8 cellular contexts compared by ENCODE assay signal in genomic region chr19:45646345-45646698, GRCh38. TPM values are rescaled to one million over a fixed set of nuclear protein-coding genes. Genes with fewer than 3 reads are reported as not detected.
A peak's percentile ranks its signal among the peaks of the same experiment; 100 is the strongest.
DNase-seq lines count a peak whose midpoint lies in the region; ATAC-seq and TF ChIP-seq lines count a peak whose summit lies in the region.
"Had no signal": no experiment of that assay in that cellular context is flagged by ENCODE, and none has a peak within 500 bp of the region (broad histone marks: within the 10 kb centered on the region; RNA-seq: fewer than 3 reads in every experiment).

No MANE protein-coding gene starts in this region.

- TF ChIP-seq RAD21 in HCT116 (IDR thresholded peaks at IDR 0.05; ENCODE audit: low read depth) = no peak

- peak overlapping the region; percentile 40 for H3K27ac ChIP-seq in HCT116 (ENCODE audit: low read depth, low read length)
- no peak overlapping the region for H3K27ac ChIP-seq in effector memory CD4-positive, alpha-beta T cell (ENCODE audit: insufficient read depth, low read length, poor library complexity, severe bottlenecking)

- H3K4me3 ChIP-seq in HCT116 (replicated peaks in 1 of 2; ENCODE audit: low read depth in 1 of 2, low read length in 2 of 2) (peak overlapping the region; percentile 3 to 57; a peak in 3 of 4 replicates), skeletal muscle cell (ENCODE audit: low read depth, low read length) (peak overlapping the region; percentile 56)
- peak overlapping the region; percentile 53 for H3K4me3 ChIP-seq in effector memory CD4-positive, alpha-beta T cell (ENCODE audit: insufficient read depth, low read depth, low read length, poor library complexity, severe bottlenecking)
- H3K4me3 ChIP-seq: mucosa of descending colon had no signal

- no peak for DNase-seq in HCT116 (ENCODE audit: low read depth, low spot score)
- DNase-seq in effector memory CD4-positive, alpha-beta T cell = no peak
- DNase-seq in skeletal muscle cell (ENCODE audit: low read depth) = no peak
- no peak for DNase-seq in NK-92 (lab: John Stamatoyannopoulos, UW; ENCODE audit: unreplicated experiment)
- DNase-seq in NCI-H345 (lab: John Stamatoyannopoulos, UW) = no peak
- no peak for DNase-seq in occipital lobe (lab: John Stamatoyannopoulos, UW)

- POLR2A ChIA-PET in HCT116 (lab: Charles Lee) = interaction anchor here (1.0 to 1.3 kb wide), 8 partner anchors 17 to 179 kb away, joined by 3 to 5 read pairs (median 4); partner anchors contain the start of genes FOSB, QPCTL and SNRPD2

- no peaks in the 10 kb centered on the region for H3K9me3 ChIP-seq in HCT116 (ENCODE audit: control insufficient read depth in 1 of 2, insufficient read depth in 1 of 2, low read depth in 1 of 2, low read length in 2 of 2)
- H3K9me3 ChIP-seq in effector memory CD4-positive, alpha-beta T cell (ENCODE audit: control insufficient read depth, low read length) = no peaks in the 10 kb centered on the region
- H3K9me3 ChIP-seq: mucosa of descending colon had no signal

- peak overlapping the region; percentile 38 for H3K9ac ChIP-seq in HCT116 (ENCODE audit: low read length)

- no peaks in the 10 kb centered on the region for H3K9me2 ChIP-seq in HCT116 (ENCODE audit: insufficient read depth)

- no peaks in the 10 kb centered on the region for H4K20me1 ChIP-seq in HCT116 (ENCODE audit: insufficient read depth)

- BruUV-seq in HCT116 (replicated peaks; lab: Mats Ljungman, UMichigan) = no TSS peak

- no peak for TF ChIP-seq CTCF in HCT116 (IDR thresholded peaks at IDR 0.05 in 2 of 3, conservative IDR thresholded peaks at IDR 0.05 in 1 of 3; ENCODE audit: borderline replicate concordance in 1 of 3, insufficient read depth in 1 of 3, low read depth in 2 of 3, low read length in 2 of 3)

- intact Hi-C loops in HCT116 (cut with micrococcal nuclease) = no loop called here

- no peaks in the 10 kb centered on the region for H3K27me3 ChIP-seq in HCT116 (ENCODE audit: insufficient read depth, low read length)
- H3K27me3 ChIP-seq in effector memory CD4-positive, alpha-beta T cell (replicated peaks; ENCODE audit: control insufficient read depth, insufficient read depth, low read length, poor library complexity, severe bottlenecking) = no peaks in the 10 kb centered on the region

- peak overlapping the region; percentile 85 for H3K4me2 ChIP-seq in HCT116 (ENCODE audit: low read length)

- RAD21 ChIA-PET in HCT116 (lab: Charles Lee; ENCODE audit: low non-redundant PET in 1 of 2, low total read pairs in 2 of 2, uncharacterized antibody in 2 of 2, unreplicated experiment in 2 of 2) = interaction anchor here (0.9 to 1.1 kb wide), 3 partner anchors 22 to 88 kb away, joined by 3 to 8 read pairs (median 5); partner anchors contain the start of gene GIPR (in 1 of the 2)

- H3K79me2 ChIP-seq in HCT116 (ENCODE audit: insufficient read depth, low read length) = no peaks in the 10 kb centered on the region

- H3K36me3 ChIP-seq in HCT116 (ENCODE audit: control insufficient read depth in 1 of 2, insufficient read depth in 2 of 2, low read length in 2 of 2) = no peaks in the 10 kb centered on the region
- no peaks in the 10 kb centered on the region for H3K36me3 ChIP-seq in effector memory CD4-positive, alpha-beta T cell (ENCODE audit: control insufficient read depth, insufficient read depth, low read length)

- TF ChIP-seq POLR2A in HCT116 (IDR thresholded peaks at IDR 0.05; ENCODE audit: borderline replicate concordance, extremely low read depth, insufficient read depth, insufficient read length) (no peak), Raji (IDR thresholded peaks at IDR 0.05; ENCODE audit: insufficient read depth, low read depth, low read length) (0 out of 2 replicates have a peak, but pooled peaks have one; percentile 7)

- CTCF ChIA-PET in HCT116 (lab: Charles Lee) = interaction anchor here (0.5 to 2.2 kb wide), 10 partner anchors 22 to 433 kb away, joined by 3 to 9 read pairs (median 6); partner anchors contain the start of genes GIPR and SIX5

- ATAC-seq in HCT116 = no peak

- peaks cover 11 to 37% of the 10 kb centered on the region in 2 experiments for H3K4me1 ChIP-seq in HCT116 (ENCODE audit: control insufficient read depth in 1 of 2, insufficient read depth in 2 of 2, low read length in 2 of 2)
- peaks cover 19% of the 10 kb centered on the region for H3K4me1 ChIP-seq in effector memory CD4-positive, alpha-beta T cell (ENCODE audit: control insufficient read depth, insufficient read depth, low read length, poor library complexity, severe bottlenecking)

- H2AFZ ChIP-seq in HCT116 (ENCODE audit: low read depth, low read length, poor library complexity, severe bottlenecking) = peak overlapping the region; percentile 85

TF ChIP-seq in HCT116, 20 proteins besides CTCF, POLR2A, EP300 and RAD21:
- no peak for TF ChIP-seq SIN3A (IDR thresholded peaks at IDR 0.05; ENCODE audit: low read depth)
- no peak for TF ChIP-seq ZNF274 (IDR thresholded peaks at IDR 0.05; ENCODE audit: low read depth, low read length)
- no peak for TF ChIP-seq ZFX (IDR thresholded peaks at IDR 0.05)
- no peak for TF ChIP-seq CBX3 (IDR thresholded peaks at IDR 0.05; ENCODE audit: low read depth)
- no peak for TF ChIP-seq EZH2 (IDR thresholded peaks at IDR 0.05)
- TF ChIP-seq ZBTB33 (IDR thresholded peaks at IDR 0.05; ENCODE audit: extremely low read depth, insufficient replicate concordance, low read length) = no peak
- no peak for TF ChIP-seq EZH2phosphoT487 (IDR thresholded peaks at IDR 0.05; ENCODE audit: borderline replicate concordance)
- no peak for TF ChIP-seq REST (IDR thresholded peaks at IDR 0.05; ENCODE audit: low read depth)
- no peak for TF ChIP-seq FOSL1 (IDR thresholded peaks at IDR 0.05; ENCODE audit: low read depth)
- TF ChIP-seq MAX (IDR thresholded peaks at IDR 0.05) = no peak
TF ChIP-seq in HCT116: peak in this region for 0.

RNA-seq across cellular contexts. Expression of gene EML2, which starts 7.1 kb away (rescaled TPM):
- total RNA-seq in HCT116 (2021; ENCODE audit: unreplicated experiment) (131 TPM), occipital lobe (15.8 TPM)
- 132 and 168 TPM in 2 replicates for polyA plus RNA-seq in HCT116 (2012)

RNA-seq across cellular contexts. Expression of gene GIPR, which starts 21.7 kb away (rescaled TPM):
- total RNA-seq in HCT116 (2021; ENCODE audit: unreplicated experiment) (14.1 TPM), occipital lobe (not detected)
- polyA plus RNA-seq in HCT116 (2012) = 9.9 and 10.3 TPM in 2 replicates

RNA-seq across cellular contexts. Expression of gene GPR4, which starts 44.3 kb away (rescaled TPM):
- total RNA-seq in HCT116 (2021; ENCODE audit: unreplicated experiment) (0.10 TPM), occipital lobe (0.16 TPM)
- 0.04 and 0.13 TPM in 2 replicates for polyA plus RNA-seq in HCT116 (2012)

RNA-seq across cellular contexts. Expression of gene SNRPD2, which starts 45.4 kb away (rescaled TPM):
- total RNA-seq in HCT116 (2021; ENCODE audit: unreplicated experiment) = 927 TPM
- polyA plus RNA-seq in HCT116 (2012) = 945 and 1,044 TPM in 2 replicates
- total RNA-seq in occipital lobe = 108 TPM

RNA-seq across cellular contexts. Expression of gene QPCTL, which starts 46.1 kb away (rescaled TPM):
- total RNA-seq in HCT116 (2021; ENCODE audit: unreplicated experiment) (19.5 TPM), occipital lobe (8.0 TPM)
- 17.9 and 23.5 TPM in 2 replicates for polyA plus RNA-seq in HCT116 (2012)

Comparison
In these comparisons a context has a peak if more than half of its experiments do, and no peak if none do; other contexts are left out.
1. RNA of gene GIPR, which starts 21.7 kb away (total RNA-seq): 14.1 TPM in HCT116 (single experiment); not detected in occipital lobe (single experiment); every median in the first group is over 10 times any median in the second.
2. Peak in every context shown above with its lines, with median percentiles within 50 percentile points of each other: H3K4me3 ChIP-seq.